In the genomic region with DNA sequence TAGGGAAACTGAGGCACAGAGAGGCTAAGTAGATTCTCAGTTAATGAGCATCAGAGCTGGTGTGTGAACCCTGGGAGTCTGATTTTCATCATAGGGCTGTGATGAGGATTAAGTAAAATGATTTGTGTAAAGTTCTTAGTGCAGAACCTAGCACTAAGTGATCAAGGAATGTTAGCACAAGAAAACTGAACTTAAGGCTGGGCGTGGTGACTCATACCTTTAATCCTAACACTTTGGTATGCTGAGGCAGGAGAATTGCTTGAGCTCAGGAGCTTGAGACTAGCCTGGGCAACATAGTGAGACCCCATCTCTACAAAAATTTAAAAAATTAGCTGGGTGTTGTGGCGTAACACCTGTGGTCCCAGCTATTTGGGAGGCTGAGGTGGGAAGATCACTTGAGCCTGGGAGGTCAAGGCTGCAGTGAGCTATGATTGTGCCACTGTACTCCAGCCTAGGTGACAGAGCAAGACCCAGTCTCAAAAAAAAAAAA, we compare ENCODE assay signal across 7 cellular contexts.
DNase-seq lines count a peak whose midpoint lies in the region; ATAC-seq and TF ChIP-seq lines count a peak whose summit lies in the region.
"Not testable (repeated sequence)": the region's sequence is repeated elsewhere in the genome, so short reads cannot be mapped to it uniquely, and the experiment has no call there.

No MANE protein-coding gene starts in this region.

- not testable (repeated sequence) for H4K20me1 ChIP-seq in hepatocyte (ENCODE audit: insufficient read depth, poor library complexity, severe bottlenecking); smooth muscle cell (ENCODE audit: low read depth)

- not testable (repeated sequence) for H3K9me3 ChIP-seq in hepatocyte (ENCODE audit: low read depth); right lobe of liver; smooth muscle cell (replicated peaks; ENCODE audit: low read depth)

- TF ChIP-seq CTCF in AG10803 (conservative IDR thresholded peaks at IDR 0.05; ENCODE audit: low read length); epithelial cell of esophagus (IDR thresholded peaks at IDR 0.05; ENCODE audit: insufficient read depth, low read depth, low read length, missing control alignments); hepatocyte (IDR thresholded peaks at IDR 0.05; ENCODE audit: poor library complexity); right lobe of liver (IDR thresholded peaks at IDR 0.05); smooth muscle cell (IDR thresholded peaks at IDR 0.05; ENCODE audit: borderline replicate concordance, insufficient read depth, poor library complexity, severe bottlenecking): not testable (repeated sequence)

- TF ChIP-seq POLR2A in right lobe of liver (IDR thresholded peaks at IDR 0.05), result not testable (repeated sequence)

- DNase-seq in AG10803 (ENCODE audit: low read depth) (peak; percentile 6), M059J (ENCODE audit: low read depth) (peak; percentile 33), astrocyte of the hippocampus (ENCODE audit: low read depth, low spot score) (peak; percentile 5), epithelial cell of esophagus (ENCODE audit: low read depth) (peak; percentile 83), hepatocyte (ENCODE audit: low spot score) (peak; percentile 36)
- DNase-seq in right lobe of liver; smooth muscle cell (lab: John Stamatoyannopoulos, UW; ENCODE audit: unreplicated experiment): not testable (repeated sequence)

- intact Hi-C loops in right lobe of liver (cut with DNase I), result not testable (repeated sequence)

- 86% methylated on average over 2 of the region's 2 CpGs for WGBS in hepatocyte (ENCODE audit: low lambda C conversion rate, missing lambda C conversion rate)
- WGBS in right lobe of liver (ENCODE audit: insufficient coverage, low coverage, low lambda C conversion rate, missing lambda C conversion rate), result 93% methylated on average over 2 of the region's 2 CpGs
- 95% methylated on average over 2 of the region's 2 CpGs for WGBS in smooth muscle cell (ENCODE audit: low lambda C conversion rate)

- H3K4me2 ChIP-seq in hepatocyte, smooth muscle cell: not testable (repeated sequence)

- H3K9me2 ChIP-seq in hepatocyte (replicated peaks; ENCODE audit: insufficient read depth), result not testable (repeated sequence)

- not testable (repeated sequence) for H3K9ac ChIP-seq in smooth muscle cell (ENCODE audit: low read depth)

- H3K4me1 ChIP-seq in hepatocyte (ENCODE audit: insufficient read depth), result peaks cover 37% of the 10 kb centered on the region
- peaks cover 0 to 67% (median 26%) of the 10 kb centered on the region in 4 donors for H3K4me1 ChIP-seq in right lobe of liver
- H3K4me1 ChIP-seq in smooth muscle cell (ENCODE audit: low read depth), result not testable (repeated sequence)

- not testable (repeated sequence) for H3K36me3 ChIP-seq in hepatocyte (replicated peaks; ENCODE audit: insufficient read depth, low read depth); right lobe of liver; smooth muscle cell (ENCODE audit: low read depth)

- not testable (repeated sequence) for H3F3A ChIP-seq in smooth muscle cell (ENCODE audit: low read depth)

- H3K27me3 ChIP-seq in hepatocyte; right lobe of liver; smooth muscle cell (ENCODE audit: low read depth): not testable (repeated sequence)

- ATAC-seq in right lobe of liver, result not testable (repeated sequence)

- H2AFZ ChIP-seq in hepatocyte; smooth muscle cell (ENCODE audit: low read depth): not testable (repeated sequence)

- H3K4me3 ChIP-seq in AG10803 (ENCODE audit: low read length); epithelial cell of esophagus (ENCODE audit: low read length); hepatocyte; right lobe of liver; smooth muscle cell: not testable (repeated sequence)

- H3K27ac ChIP-seq in hepatocyte, result peak overlapping the region; percentile 58
- H3K27ac ChIP-seq in right lobe of liver, result peak overlapping the region; percentile 65 to 91 (median 72)
- peak overlapping the region; percentile 52 for H3K27ac ChIP-seq in smooth muscle cell (ENCODE audit: low read depth)

- peaks cover 54% of the 10 kb centered on the region for H3K79me2 ChIP-seq in hepatocyte
- H3K79me2 ChIP-seq in smooth muscle cell (ENCODE audit: low read depth), result not testable (repeated sequence)
